In genomic region chr2:175012516-175012915, GRCh38 we compare ENCODE assay signal across 18 cellular contexts.
"Had no signal": no experiment of that assay in that cellular context is flagged by ENCODE, and none has a peak within 500 bp of the region (broad histone marks: within the 10 kb centered on the region; RNA-seq: fewer than 3 reads in every experiment).

No MANE protein-coding gene starts in this region.

- H3K4me3 ChIP-seq: body of pancreas, colonic mucosa, esophagus squamous epithelium, lower lobe of right lung had no signal

- ATAC-seq: activated naive CD4-positive, alpha-beta T cell treated with anti-CD3 and anti-CD28 coated beads, Interleukin-2, amount 50 U/mL, for 72 hours; activated T-cell treated with anti-CD3 and anti-CD28 coated beads, Interleukin-2, amount 50 U/mL, for 72 hours; body of pancreas; lower lobe of right lung; right cardiac atrium had no signal

- H3K36me3 ChIP-seq: colonic mucosa, esophagus squamous epithelium, lower lobe of right lung had no signal

- FAIRE-seq: small intestine had no signal

- H3K4me1 ChIP-seq: body of pancreas, colonic mucosa, lower lobe of right lung had no signal

- H3K27me3 ChIP-seq: body of pancreas, colonic mucosa had no signal

- H3K9me3 ChIP-seq: body of pancreas, colonic mucosa, esophagus squamous epithelium, lower lobe of right lung had no signal

- DNase-seq: activated CD4-positive, alpha-beta T cell treated with anti-CD3 and anti-CD28 coated beads, Interleukin-2, amount 10 ng/mL, durations not matched to agents 7 days and 5 days; activated CD8-positive, alpha-beta memory T cell treated with anti-CD3 and anti-CD28 coated beads, Interleukin-2, amount 50 U/mL, for 48 hours; activated gamma-delta T cell; activated T-cell treated with anti-CD3 and anti-CD28 coated beads, Interleukin-2, amount 50 U/mL, for 72 hours; amniotic stem cell; body of pancreas; central memory CD4-positive, alpha-beta T cell; colonic mucosa; esophagus squamous epithelium; head of caudate nucleus; lower lobe of right lung; midbrain; right cardiac atrium; small intestine; stimulated activated CD4-positive, alpha-beta T cell treated with anti-CD3 and anti-CD28 coated beads, Interleukin-4, amount 100 ng/mL, for 24 hours; stimulated activated naive CD4-positive, alpha-beta T cell treated with Interleukin-2 at 50 U/mL for 16 hours; trophoblast cell had no signal

- H3K27ac ChIP-seq: body of pancreas, colonic mucosa, esophagus squamous epithelium, lower lobe of right lung had no signal
